Comparison of ENCODE assay signal across 18 cellular contexts in the genomic region with DNA sequence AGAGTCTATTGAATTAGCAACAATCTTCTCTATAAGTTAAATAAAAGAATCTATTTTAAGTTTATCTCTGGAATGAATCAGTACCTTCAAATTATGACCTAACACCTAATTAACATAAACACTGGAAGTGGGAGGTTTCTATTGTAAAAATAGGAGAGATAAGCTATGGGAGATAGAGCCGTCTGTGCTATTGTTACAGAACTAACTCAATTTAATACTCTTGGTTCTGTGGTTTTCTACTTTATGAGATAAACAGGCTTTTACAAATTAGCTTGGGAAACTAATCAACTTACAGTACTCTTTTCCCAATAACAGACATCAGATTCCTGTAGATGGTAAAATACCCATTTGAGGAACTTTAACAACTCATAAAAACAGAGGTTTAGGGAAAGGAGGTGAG. TPM values are rescaled to one million over a fixed set of nuclear protein-coding genes. Genes with fewer than 3 reads are reported as not detected.
DNase-seq lines count a peak whose midpoint lies in the region; ATAC-seq lines count a peak whose summit lies in the region.
"Had no signal": no experiment of that assay in that cellular context is flagged by ENCODE, and none has a peak within 500 bp of the region (broad histone marks: within the 10 kb centered on the region; RNA-seq: fewer than 3 reads in every experiment).

No MANE protein-coding gene starts in this region.

- H3K9me3 Mint-ChIP-seq in activated naive CD8-positive, alpha-beta T cell (ENCODE audit: low read depth), result no peaks in the 10 kb centered on the region
- H3K9me3 Mint-ChIP-seq in activated naive CD8-positive, alpha-beta T cell treated with anti-CD3 and anti-CD28 coated beads, Interleukin-2, amount 50 U/mL, for 24 hours, result no peaks in the 10 kb centered on the region
- H3K9me3 Mint-ChIP-seq in effector memory CD8-positive, alpha-beta T cell, result no peaks in the 10 kb centered on the region

- H3K27ac Mint-ChIP-seq in activated naive CD8-positive, alpha-beta T cell, result peak overlapping the region; percentile 64
- H3K27ac Mint-ChIP-seq in activated naive CD8-positive, alpha-beta T cell treated with anti-CD3 and anti-CD28 coated beads, Interleukin-2, amount 50 U/mL, for 24 hours, result no peak overlapping the region
- peak overlapping the region; percentile 72 to 92 for H3K27ac Mint-ChIP-seq in effector memory CD8-positive, alpha-beta T cell

- H3K4me3 Mint-ChIP-seq in activated naive CD8-positive, alpha-beta T cell, result no peak overlapping the region
- H3K4me3 Mint-ChIP-seq in activated naive CD8-positive, alpha-beta T cell treated with anti-CD3 and anti-CD28 coated beads, Interleukin-2, amount 50 U/mL, for 24 hours, result no peak overlapping the region
- H3K4me3 Mint-ChIP-seq in effector memory CD8-positive, alpha-beta T cell, result peak overlapping the region in 1 of 2 donors; percentile 55

- DNase-seq in activated naive CD8-positive, alpha-beta T cell treated with anti-CD3 and anti-CD28 coated beads, Interleukin-2, amount 50 U/mL, for 24 hours, result no peak
- no peak for DNase-seq in SJSA1 (ENCODE audit: low read depth in 1 of 2, low spot score in 2 of 2)
- no peak for DNase-seq in effector memory CD8-positive, alpha-beta T cell
- no peak for DNase-seq in SKM-1 (lab: John Stamatoyannopoulos, UW; ENCODE audit: unreplicated experiment)
- no peak for DNase-seq in NCI-H1417 (lab: John Stamatoyannopoulos, UW)
- no peak for DNase-seq in stimulated activated naive CD4-positive, alpha-beta T cell treated with Interleukin-2 at 50 U/mL for 16 hours (lab: John Stamatoyannopoulos, UW)
- DNase-seq: AML-193, DMS153, GDM1, NCI-H1417 treated with DMSO at 0.1 percent for 48 hours, NCI-H187 treated with DMSO at 0.1 percent for 48 hours, NCI-H345, NCI-H524 treated with DMSO at 0.1 percent for 48 hours had no signal

- H3K4me3 ChIP-seq in SJSA1, result no peak overlapping the region
- H3K4me3 ChIP-seq: HAP-1 had no signal

- peaks cover 19% of the 10 kb centered on the region for H3K36me3 Mint-ChIP-seq in activated naive CD8-positive, alpha-beta T cell
- H3K36me3 Mint-ChIP-seq in activated naive CD8-positive, alpha-beta T cell treated with anti-CD3 and anti-CD28 coated beads, Interleukin-2, amount 50 U/mL, for 24 hours (ENCODE audit: low read depth), result peaks cover 47% of the 10 kb centered on the region
- H3K36me3 Mint-ChIP-seq in effector memory CD8-positive, alpha-beta T cell (ENCODE audit: insufficient read depth), result peaks cover 46% of the 10 kb centered on the region

- H3K9me3 ChIP-seq in SJSA1 (replicated peaks), result peaks cover 6% of the 10 kb centered on the region
- H3K9me3 ChIP-seq: HAP-1 had no signal

- H3K4me1 ChIP-seq in SJSA1 (replicated peaks), result peaks cover 57% of the 10 kb centered on the region
- H3K4me1 ChIP-seq: HAP-1 had no signal

- H3K4me1 Mint-ChIP-seq in activated naive CD8-positive, alpha-beta T cell (ENCODE audit: low read depth), result peaks cover 35% of the 10 kb centered on the region
- H3K4me1 Mint-ChIP-seq in activated naive CD8-positive, alpha-beta T cell treated with anti-CD3 and anti-CD28 coated beads, Interleukin-2, amount 50 U/mL, for 24 hours, result peaks cover 38% of the 10 kb centered on the region
- H3K4me1 Mint-ChIP-seq in effector memory CD8-positive, alpha-beta T cell (ENCODE audit: low read depth in 2 of 2), result peaks cover 36 to 40% of the 10 kb centered on the region in 2 donors

- H3K27me3 ChIP-seq in SJSA1 (replicated peaks), result no peaks in the 10 kb centered on the region

- no peaks in the 10 kb centered on the region for H3K27me3 Mint-ChIP-seq in activated naive CD8-positive, alpha-beta T cell
- no peaks in the 10 kb centered on the region for H3K27me3 Mint-ChIP-seq in activated naive CD8-positive, alpha-beta T cell treated with anti-CD3 and anti-CD28 coated beads, Interleukin-2, amount 50 U/mL, for 24 hours
- H3K27me3 Mint-ChIP-seq in effector memory CD8-positive, alpha-beta T cell, result no peaks in the 10 kb centered on the region

- no peaks in the 10 kb centered on the region for H3K36me3 ChIP-seq in SJSA1
- H3K36me3 ChIP-seq: HAP-1 had no signal

- peak overlapping the region; percentile 83; the same call in 1 of the 2 replicates for H3K27ac ChIP-seq in SJSA1
- H3K27ac ChIP-seq: C4-2B, HL-60 had no signal

- no peak for ATAC-seq in activated naive CD8-positive, alpha-beta T cell treated with anti-CD3 and anti-CD28 coated beads, Interleukin-2, amount 50 U/mL, for 24 hours
- ATAC-seq in effector memory CD8-positive, alpha-beta T cell (replicated peaks), result no peak
- ATAC-seq: Panc1 had no signal

RNA-seq across cellular contexts. Expression of a gene that starts 25.6 kb away (rescaled TPM):
- total RNA-seq in SJSA1 (2014; rRNA removed; shearing (Covaris generic)), result 89.5 and 108 TPM in 2 replicates
